ENCODE assay signal across 8 cellular contexts in the genomic region with DNA sequence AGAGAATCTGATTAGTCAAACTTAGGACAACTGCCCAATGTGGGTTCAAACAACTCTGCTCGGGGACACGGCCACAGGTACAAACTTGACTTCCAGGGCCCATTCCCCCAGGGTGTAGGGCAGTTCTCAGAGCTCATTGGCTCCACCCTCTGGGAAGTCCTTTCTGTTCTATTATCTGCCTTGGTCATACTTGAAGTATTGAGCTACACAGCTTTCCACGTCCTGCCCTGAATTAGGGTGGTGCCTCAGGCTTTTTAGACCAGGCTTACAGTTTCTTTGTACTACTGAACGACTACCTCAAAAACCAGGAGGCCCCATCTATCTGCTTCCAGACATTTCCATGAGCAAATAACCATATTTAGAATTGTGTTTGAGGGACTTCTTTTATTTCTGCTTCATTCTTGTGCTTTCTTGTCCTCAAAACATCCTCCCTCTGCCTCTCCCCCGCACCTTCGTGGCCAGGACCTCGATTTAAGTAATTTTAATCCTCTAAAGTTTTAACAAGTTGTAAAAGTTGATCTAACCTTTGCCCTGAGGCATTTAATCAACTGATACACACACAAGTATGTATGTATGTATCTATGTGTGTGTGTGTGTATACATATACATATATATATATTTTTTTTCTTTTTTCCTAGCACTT.
DNase-seq lines count a peak whose midpoint lies in the region; ATAC-seq and TF ChIP-seq lines count a peak whose summit lies in the region.

No MANE protein-coding gene starts in this region.

- WGBS in esophagus squamous epithelium, 2 donors = 26 to 29% methylated on average over 7 of the region's 7 CpGs

- DNase-seq in Ammon's horn (ENCODE audit: low spot score) (peak; percentile 18), esophagus squamous epithelium (lab: John Stamatoyannopoulos, UW) (peak; percentile 12), AML-193 (lab: John Stamatoyannopoulos, UW) (no peak), cerebellum (ENCODE audit: low spot score) (no peak)
- DNase-seq in activated CD4-positive, alpha-beta T cell treated with anti-CD3 and anti-CD28 coated beads, Interleukin-2, amount 50 U/mL, for 4 hours = peak; percentile 31 to 35
- peak; percentile 30 for DNase-seq in stimulated activated CD4-positive, alpha-beta T cell treated with anti-CD3 and anti-CD28 coated beads, Interleukin-4, amount 100 ng/mL, for 1 hour

- H3K27me3 ChIP-seq in esophagus squamous epithelium = no peaks in the 10 kb centered on the region

- peak overlapping the region in 2 of 4 donors; percentile 8 to 42 for H3K4me3 ChIP-seq in esophagus squamous epithelium

- intact Hi-C loops in esophagus squamous epithelium (cut with DNase I) = no loop called here

- peak in 1 of 6 experiments; percentile 16 for TF ChIP-seq CTCF in esophagus squamous epithelium (IDR thresholded peaks at IDR 0.05)

- no peaks in the 10 kb centered on the region for H3K36me3 ChIP-seq in esophagus squamous epithelium

- peak; percentile 87 for ATAC-seq in GM21367 (IDR thresholded peaks at IDR 0.05; ENCODE audit: unreplicated experiment)
- peak; percentile 63 for ATAC-seq in HG03558 (IDR thresholded peaks at IDR 0.05; ENCODE audit: extremely low read depth, unreplicated experiment)

- H3K9me3 ChIP-seq in esophagus squamous epithelium = no peaks in the 10 kb centered on the region

- H3K27ac ChIP-seq in esophagus squamous epithelium = peak overlapping the region; percentile 39 to 74 (median 72)

- TF ChIP-seq POLR2A in esophagus squamous epithelium (IDR thresholded peaks at IDR 0.05) = peak in 1 of 4 donors; percentile 33

- peaks cover 0 to 26% (median 13%) of the 10 kb centered on the region in 3 donors for H3K4me1 ChIP-seq in esophagus squamous epithelium

Comparison
In these comparisons a context has a peak if more than half of its experiments do, and no peak if none do; other contexts are left out.
1. DNase-seq: peak in Ammon's horn (single experiment), activated CD4-positive, alpha-beta T cell treated with anti-CD3 and anti-CD28 coated beads, Interleukin-2, amount 50 U/mL, for 4 hours (2 of 2), esophagus squamous epithelium (single experiment) and stimulated activated CD4-positive, alpha-beta T cell treated with anti-CD3 and anti-CD28 coated beads, Interleukin-4, amount 100 ng/mL, for 1 hour (single experiment); none in AML-193 (0 of 2) and cerebellum (single experiment).